ENCODE assay signal across 26 cellular contexts in the genomic region with DNA sequence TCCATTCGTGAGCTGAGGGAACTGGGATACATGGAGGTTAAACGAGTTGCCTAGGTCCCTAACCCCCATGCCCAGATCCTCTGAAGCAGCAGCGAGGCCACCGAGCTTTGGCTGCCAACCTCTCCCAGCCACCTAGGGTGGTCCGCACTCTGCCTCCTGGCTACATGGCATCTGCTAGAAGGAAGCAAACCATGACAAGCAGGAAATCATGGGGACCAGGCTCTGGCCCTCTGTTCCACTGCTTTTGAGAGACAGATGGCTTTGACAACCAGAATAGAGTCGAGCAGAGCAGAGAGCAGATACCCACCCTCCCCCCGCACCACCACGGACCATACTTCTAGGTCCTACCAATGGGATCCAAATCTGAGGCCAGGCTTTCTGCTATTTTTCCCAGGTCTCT.
"Had no signal": no experiment of that assay in that cellular context is flagged by ENCODE, and none has a peak within 500 bp of the region (broad histone marks: within the 10 kb centered on the region; RNA-seq: fewer than 3 reads in every experiment).

No MANE protein-coding gene starts in this region.

- ATAC-seq: activated T-cell treated with anti-CD3 and anti-CD28 coated beads, Interleukin-2, amount 50 U/mL, for 72 hours; natural killer cell treated with Interleukin-12 subunit alpha and Interleukin-12 subunit beta and Interleukin-15 and Interleukin-18, amount 100 ng/mL, for 72 hours; right cardiac atrium; T-cell had no signal

- H3K9me3 Mint-ChIP-seq: activated naive CD4-positive, alpha-beta T cell treated with anti-CD3 and anti-CD28 coated beads for 36 hours; activated T-cell treated with anti-CD3 and anti-CD28 coated beads, Interleukin-2, amount 50 U/mL, for 72 hours; dendritic cell treated with granulocyte-macrophage colony-stimulating factor and Interleukin-4, amounts not matched to agents 40 ng/mL and 50 ng/mL, for 4 days; natural killer cell treated with Interleukin-12 subunit alpha and Interleukin-12 subunit beta and Interleukin-15 and Interleukin-18, amount 100 ng/mL, for 72 hours; stimulated activated naive CD8-positive, alpha-beta T cell treated with anti-CD3 and anti-CD28 coated beads, Interleukin-15, Interleukin-2, amounts not matched to agents 100 ng/mL and 50 ng/mL, for 24 hours; T-cell; T-helper 2 cell treated with Interferon-gamma antibody and Interleukin-4, amounts not matched to agents 5 μg/mL and 100 μg/mL, for 36 hours had no signal

- H3K4me3 ChIP-seq: left ventricle myocardium inferior, ovary, tibial artery had no signal

- FAIRE-seq: endometrium had no signal

- H3K36me3 ChIP-seq: left ventricle myocardium inferior, ovary, tibial artery had no signal

- H3K27ac ChIP-seq: left ventricle myocardium inferior, neutrophil, ovary, tibial artery, VCaP had no signal

- H3K4me3 Mint-ChIP-seq: activated naive CD4-positive, alpha-beta T cell treated with anti-CD3 and anti-CD28 coated beads for 36 hours; activated T-cell treated with anti-CD3 and anti-CD28 coated beads, Interleukin-2, amount 50 U/mL, for 72 hours; dendritic cell treated with granulocyte-macrophage colony-stimulating factor and Interleukin-4, amounts not matched to agents 40 ng/mL and 50 ng/mL, for 4 days; natural killer cell treated with Interleukin-12 subunit alpha and Interleukin-12 subunit beta and Interleukin-15 and Interleukin-18, amount 100 ng/mL, for 72 hours; stimulated activated naive CD8-positive, alpha-beta T cell treated with anti-CD3 and anti-CD28 coated beads, Interleukin-15, Interleukin-2, amounts not matched to agents 100 ng/mL and 50 ng/mL, for 24 hours; T-cell; T-helper 2 cell treated with Interferon-gamma antibody and Interleukin-4, amounts not matched to agents 5 μg/mL and 100 μg/mL, for 36 hours had no signal

- H3K27ac Mint-ChIP-seq: activated naive CD4-positive, alpha-beta T cell treated with anti-CD3 and anti-CD28 coated beads for 36 hours; activated T-cell treated with anti-CD3 and anti-CD28 coated beads, Interleukin-2, amount 50 U/mL, for 72 hours; dendritic cell treated with granulocyte-macrophage colony-stimulating factor and Interleukin-4, amounts not matched to agents 40 ng/mL and 50 ng/mL, for 4 days; T-helper 2 cell treated with Interferon-gamma antibody and Interleukin-4, amounts not matched to agents 5 μg/mL and 100 μg/mL, for 36 hours had no signal

- H3K4me1 ChIP-seq: left ventricle myocardium inferior, tibial artery had no signal

- H3K27me3 Mint-ChIP-seq: dendritic cell treated with granulocyte-macrophage colony-stimulating factor and Interleukin-4, amounts not matched to agents 40 ng/mL and 50 ng/mL, for 4 days; natural killer cell treated with Interleukin-12 subunit alpha and Interleukin-12 subunit beta and Interleukin-15 and Interleukin-18, amount 100 ng/mL, for 72 hours; stimulated activated naive CD8-positive, alpha-beta T cell treated with anti-CD3 and anti-CD28 coated beads, Interleukin-15, Interleukin-2, amounts not matched to agents 100 ng/mL and 50 ng/mL, for 24 hours; T-cell had no signal

- H3K9me3 ChIP-seq: left ventricle myocardium inferior, neutrophil, ovary, tibial artery had no signal

- DNase-seq: activated CD4-positive, alpha-beta T cell treated with anti-CD3 and anti-CD28 coated beads, Interleukin-2, amount 50 U/mL, for 1 hour; activated CD4-positive, CD25-positive, alpha-beta regulatory T cell treated with anti-CD3 and anti-CD28 coated beads, Interleukin-2, amount 50 U/mL, for 72 hours; activated CD8-positive, alpha-beta memory T cell treated with anti-CD3 and anti-CD28 coated beads, Interleukin-2, amount 50 U/mL, for 48 hours; activated effector memory CD4-positive, alpha-beta T cell treated with Interleukin-2 at 50 U/mL for 16 hours; activated naive CD4-positive, alpha-beta T cell treated with anti-CD3 and anti-CD28 coated beads for 36 hours; activated T-cell treated with anti-CD3 and anti-CD28 coated beads, Interleukin-2, amount 50 U/mL, for 72 hours; effector CD4-positive, alpha-beta T cell; foreskin melanocyte; hippocampal formation; kidney glomerular epithelial cell; left ventricle myocardium inferior; midbrain; ovary; right cardiac atrium; stimulated activated CD4-positive, alpha-beta T cell treated with anti-CD3 and anti-CD28 coated beads, Interleukin-12 subunit alpha, Interleukin-12 subunit beta, amount 100 ng/mL, for 4 hours; stimulated activated CD4-positive, alpha-beta T cell treated with anti-CD3 and anti-CD28 coated beads, Interleukin-4, amount 100 ng/mL, for 4 hours; substantia nigra; T-cell; tibial artery had no signal

- H3K27me3 ChIP-seq: neutrophil, ovary, tibial artery had no signal
